ENCODE assay signal across 15 cellular contexts in genomic region chr10:42934351-42934811, GRCh38.
A peak's percentile ranks its signal among the peaks of the same experiment; 100 is the strongest.
DNase-seq lines count a peak whose midpoint lies in the region; ATAC-seq, FAIRE-seq and TF ChIP-seq lines count a peak whose summit lies in the region.
"Had no signal": no experiment of that assay in that cellular context is flagged by ENCODE, and none has a peak within 500 bp of the region (broad histone marks: within the 10 kb centered on the region; RNA-seq: fewer than 3 reads in every experiment).

No MANE protein-coding gene starts in this region.

- no peaks in the 10 kb centered on the region for H3K36me3 ChIP-seq in lung (ENCODE audit: control insufficient read depth in 2 of 2, insufficient read depth in 2 of 2, low read length in 2 of 2)
- H3K36me3 ChIP-seq: adrenal gland, stomach had no signal

- TF ChIP-seq CTCF in activated B cell treated with CpG ODN at 0.5 μM for 24 hours (IDR thresholded peaks at IDR 0.05) (no peak), lung (IDR thresholded peaks at IDR 0.05; ENCODE audit: control extremely low read depth, extremely low read depth) (no peak), RWPE1 (conservative IDR thresholded peaks at IDR 0.05; ENCODE audit: low read depth) (no peak)

- peak overlapping the region; percentile 80 to 94 for H3K4me3 Mint-ChIP-seq in stimulated activated naive CD8-positive, alpha-beta T cell treated with anti-CD3 and anti-CD28 coated beads, Interleukin-15, amount 100 ng/mL, for 72 hours
- peak overlapping the region; percentile 44 for H3K4me3 Mint-ChIP-seq in activated B cell treated with CpG ODN at 0.5 μM for 24 hours

- H3K27ac ChIP-seq in lung (ENCODE audit: low read depth in 1 of 2, low read length in 1 of 2) (no peak overlapping the region), RWPE1 (no peak overlapping the region)
- H3K27ac ChIP-seq: adrenal gland, stomach had no signal

- peak; percentile 5 for ATAC-seq in stimulated activated naive CD8-positive, alpha-beta T cell treated with anti-CD3 and anti-CD28 coated beads, Interleukin-15, amount 100 ng/mL, for 72 hours
- ATAC-seq in stimulated activated naive CD8-positive, alpha-beta T cell treated with anti-CD3 and anti-CD28 coated beads, Interleukin-15, Interleukin-2, amounts not matched to agents 100 U/mL and 50 U/mL, for 24 hours, result no peak
- ATAC-seq in activated B cell treated with CpG ODN at 0.5 μM for 24 hours (ENCODE audit: low read depth) (no peak), lung (ENCODE audit: insufficient read depth, low FRiP score) (no peak)

- WGBS in lung, 2 donors, result 87 to 88% methylated on average over 8 of the region's 8 CpGs

- no peak for DNase-seq in stimulated activated naive CD8-positive, alpha-beta T cell treated with anti-CD3 and anti-CD28 coated beads, Interleukin-15, amount 100 ng/mL, for 72 hours
- DNase-seq in stimulated activated naive CD8-positive, alpha-beta T cell treated with anti-CD3 and anti-CD28 coated beads, Interleukin-15, Interleukin-2, amounts not matched to agents 100 U/mL and 50 U/mL, for 24 hours, result no peak
- DNase-seq in activated B cell treated with CpG ODN at 0.5 μM for 24 hours (no peak), lung (ENCODE audit: low spot score) (peak; percentile 27), urothelium cell line (ENCODE audit: low spot score) (no peak), RWPE1 (ENCODE audit: low spot score) (no peak), SW480 (ENCODE audit: low spot score) (no peak), DMS 273 (lab: John Stamatoyannopoulos, UW; ENCODE audit: unreplicated experiment) (no peak)
- DNase-seq: AML-193, cerebellar nuclear complex, KG1 had no signal

- intact Hi-C loops in activated B cell treated with CpG ODN at 0.5 μM for 24 hours (cut with micrococcal nuclease), result no loop called here

- peak; percentile 20 for FAIRE-seq in urothelium cell line (lab: Jason Lieb, UNC)
- FAIRE-seq: islet of Langerhans had no signal

- no peak overlapping the region for H3K4me3 ChIP-seq in lung
- H3K4me3 ChIP-seq: adrenal gland, smooth muscle cell had no signal

- no peak overlapping the region for H3K27ac Mint-ChIP-seq in stimulated activated naive CD8-positive, alpha-beta T cell treated with anti-CD3 and anti-CD28 coated beads, Interleukin-15, amount 100 ng/mL, for 72 hours
- H3K27ac Mint-ChIP-seq in activated B cell treated with CpG ODN at 0.5 μM for 24 hours, result no peak overlapping the region

- peaks cover 4% of the 10 kb centered on the region for H3K27me3 ChIP-seq in lung (ENCODE audit: control insufficient read depth, insufficient read depth)

- H3K36me3 Mint-ChIP-seq in activated B cell treated with CpG ODN at 0.5 μM for 24 hours (ENCODE audit: low read depth), result no peaks in the 10 kb centered on the region

- CTCF ChIA-PET in activated B cell treated with CpG ODN at 0.5 μM for 24 hours (lab: Charles Lee), result no interaction called here
- CTCF ChIA-PET in RWPE1 (lab: Yijun Ruan, JAX), result interaction anchor here (0.6 to 0.8 kb wide), 2 partner anchors 36 to 106 kb away, joined by 3 read pairs; no protein-coding TSS in a partner anchor

- peaks cover 0 to 1% of the 10 kb centered on the region in 2 donors for H3K9me3 ChIP-seq in lung (ENCODE audit: control insufficient read depth in 2 of 2, insufficient read depth in 1 of 2, low read length in 1 of 2)
- H3K9me3 ChIP-seq: adrenal gland, stomach had no signal

- H3K27me3 Mint-ChIP-seq in stimulated activated naive CD8-positive, alpha-beta T cell treated with anti-CD3 and anti-CD28 coated beads, Interleukin-15, amount 100 ng/mL, for 72 hours, result peaks cover 8% of the 10 kb centered on the region
- peaks cover 36% of the 10 kb centered on the region for H3K27me3 Mint-ChIP-seq in activated B cell treated with CpG ODN at 0.5 μM for 24 hours

- H3K4me1 Mint-ChIP-seq in stimulated activated naive CD8-positive, alpha-beta T cell treated with anti-CD3 and anti-CD28 coated beads, Interleukin-15, amount 100 ng/mL, for 72 hours, result peaks cover 25% of the 10 kb centered on the region
- peaks cover 10% of the 10 kb centered on the region for H3K4me1 Mint-ChIP-seq in activated B cell treated with CpG ODN at 0.5 μM for 24 hours

- no peaks in the 10 kb centered on the region for H3K9me3 Mint-ChIP-seq in stimulated activated naive CD8-positive, alpha-beta T cell treated with anti-CD3 and anti-CD28 coated beads, Interleukin-15, amount 100 ng/mL, for 72 hours
- H3K9me3 Mint-ChIP-seq in activated B cell treated with CpG ODN at 0.5 μM for 24 hours, result no peaks in the 10 kb centered on the region

- H3K4me1 ChIP-seq in lung (ENCODE audit: control insufficient read depth in 2 of 2, insufficient read depth in 2 of 2, low read length in 2 of 2), result peaks cover 0 to 8% of the 10 kb centered on the region in 2 donors
- H3K4me1 ChIP-seq: adrenal gland had no signal

- POLR2A ChIA-PET in activated B cell treated with CpG ODN at 0.5 μM for 24 hours (lab: Charles Lee) (no interaction called here), RWPE1 (lab: Yijun Ruan, JAX; ENCODE audit: low non-redundant PET) (no interaction called here)
